21 cellular contexts compared by ENCODE assay signal in the genomic region with DNA sequence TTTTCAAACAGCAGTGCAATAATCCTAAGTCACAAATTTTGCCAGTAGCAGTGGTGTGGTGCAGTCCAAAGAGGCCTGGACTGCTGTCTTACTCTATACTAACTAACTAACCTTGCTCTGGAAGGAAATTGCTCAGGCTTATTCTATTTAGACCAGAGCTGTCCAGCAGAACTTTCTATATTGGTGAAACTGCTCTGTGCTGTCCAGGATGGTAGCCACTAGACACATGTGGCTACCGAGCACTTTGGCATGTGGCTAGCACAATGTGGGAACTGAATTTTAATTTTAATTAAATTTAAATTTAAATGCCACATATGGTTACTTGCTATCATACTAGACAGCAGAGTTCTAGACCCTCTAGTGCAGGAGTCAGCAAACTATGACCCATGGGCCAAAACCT.
"Had no signal": no experiment of that assay in that cellular context is flagged by ENCODE, and none has a peak within 500 bp of the region (broad histone marks: within the 10 kb centered on the region; RNA-seq: fewer than 3 reads in every experiment).

No MANE protein-coding gene starts in this region.

- H3K4me3 ChIP-seq: SJSA1, SK-N-MC had no signal

- DNase-seq: Karpas-422, KBM-7, MM.1S, NCI-H1092 treated with DMSO at 0.1 percent for 48 hours, NCI-H1436, NCI-H187, NCI-H2029, NCI-H2081 treated with DMSO at 0.1 percent for 48 hours, NCI-H2171, NCI-H226, NCI-H446, NCI-H510A, NCI-H524 treated with DMSO at 0.1 percent for 48 hours, NCI-H69, NCI-H774, Right ventricle myocardium superior, RPMI8226, SIG-M5, T-helper 1 cell had no signal

- H3K9me3 ChIP-seq: SJSA1 had no signal

- H3K27ac ChIP-seq: SJSA1, SK-N-MC had no signal
